ENCODE assay signal across 8 cellular contexts in the genomic region with DNA sequence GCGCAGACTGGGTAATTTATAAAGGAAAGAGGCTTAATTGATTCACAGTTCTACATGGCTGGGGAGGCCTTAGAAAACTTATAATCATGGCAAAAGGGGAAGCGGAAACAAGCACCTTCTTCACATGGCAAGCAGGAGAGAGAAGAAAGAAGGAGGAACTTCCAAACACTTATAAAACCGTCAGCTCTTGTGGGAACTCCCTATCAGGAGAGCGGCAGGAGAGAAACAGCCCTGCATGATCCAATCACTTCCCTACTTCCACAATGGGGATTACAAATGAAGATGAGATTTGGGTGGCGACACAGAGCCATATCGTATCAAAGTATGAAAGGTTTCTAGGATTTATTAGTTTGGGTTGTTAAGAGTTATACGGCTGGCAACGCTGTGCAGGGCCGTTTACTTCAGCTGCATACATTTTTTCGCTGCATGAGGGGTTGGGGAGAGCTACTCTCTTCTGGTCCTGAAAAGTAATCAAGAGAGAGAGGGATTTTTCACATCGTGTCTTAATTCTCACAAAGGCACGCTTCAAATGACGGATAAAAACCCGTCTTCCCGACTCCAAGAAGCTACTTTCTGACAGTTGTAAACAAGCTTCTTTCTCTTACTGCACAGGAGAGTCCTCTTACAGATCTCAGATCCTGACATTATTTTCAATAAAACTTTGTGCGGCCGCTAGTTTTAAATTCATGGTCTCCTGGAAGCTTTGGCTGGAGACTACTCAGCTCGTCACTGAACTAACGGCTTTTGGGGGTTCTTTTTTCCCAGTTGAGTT. TPM values are rescaled to one million over a fixed set of nuclear protein-coding genes. Genes with fewer than 3 reads are reported as not detected.
DNase-seq lines count a peak whose midpoint lies in the region; ATAC-seq, FAIRE-seq and TF ChIP-seq lines count a peak whose summit lies in the region.

No MANE protein-coding gene starts in this region.

- TF ChIP-seq POLR2A in GM12891 (IDR thresholded peaks at IDR 0.05; ENCODE audit: low read depth, low read length): no peak

- H3K4me1 ChIP-seq in NT2/D1 (ENCODE audit: insufficient read depth, insufficient read length): no peaks in the 10 kb centered on the region

- ATAC-seq in HG02885 (IDR thresholded peaks at IDR 0.05; ENCODE audit: poor library complexity, unreplicated experiment): peak; percentile 14

- peaks cover 44% of the 10 kb centered on the region for H3K4me1 Mint-ChIP-seq in stimulated activated naive CD8-positive, alpha-beta T cell treated with anti-CD3 and anti-CD28 coated beads, Interleukin-15, Interleukin-2, amounts not matched to agents 100 ng/mL and 50 ng/mL, for 24 hours (ENCODE audit: low read depth)

- peaks cover 21% of the 10 kb centered on the region for H3K36me3 Mint-ChIP-seq in stimulated activated naive CD8-positive, alpha-beta T cell treated with anti-CD3 and anti-CD28 coated beads, Interleukin-15, Interleukin-2, amounts not matched to agents 100 ng/mL and 50 ng/mL, for 24 hours (ENCODE audit: low read depth)

- no peaks in the 10 kb centered on the region for H3K9me3 Mint-ChIP-seq in stimulated activated naive CD8-positive, alpha-beta T cell treated with anti-CD3 and anti-CD28 coated beads, Interleukin-15, Interleukin-2, amounts not matched to agents 100 ng/mL and 50 ng/mL, for 24 hours

- no peaks in the 10 kb centered on the region for H3K27me3 Mint-ChIP-seq in stimulated activated naive CD8-positive, alpha-beta T cell treated with anti-CD3 and anti-CD28 coated beads, Interleukin-15, Interleukin-2, amounts not matched to agents 100 ng/mL and 50 ng/mL, for 24 hours

- peak overlapping the region; percentile 83 for H3K9ac ChIP-seq in NT2/D1 (ENCODE audit: insufficient read length, low read depth)

- peak; percentile 47 for DNase-seq in ACHN
- no peak for DNase-seq in GM12891 (ENCODE audit: insufficient read length, low spot score)
- DNase-seq in NT2/D1 (ENCODE audit: low read depth, low spot score): no peak
- DNase-seq in cerebellar cortex (ENCODE audit: low spot score): peak; percentile 56
- no peak for DNase-seq in NK-92 (lab: John Stamatoyannopoulos, UW; ENCODE audit: unreplicated experiment)

- H3K27ac ChIP-seq in layer of hippocampus (ENCODE audit: low read depth, low read length): peak overlapping the region; percentile 17

- H3K27me3 ChIP-seq in NT2/D1 (ENCODE audit: insufficient read depth, insufficient read length) (no peaks in the 10 kb centered on the region), layer of hippocampus (ENCODE audit: control insufficient read depth, insufficient read depth, low read length) (no peaks in the 10 kb centered on the region)

- FAIRE-seq in GM12891 (lab: Jason Lieb, UNC): no peak

- no peaks in the 10 kb centered on the region for H3K9me3 ChIP-seq in NT2/D1 (ENCODE audit: insufficient read depth, low read length)

- H3K4me3 ChIP-seq in NT2/D1 (ENCODE audit: insufficient read length, low read depth): peak overlapping the region; percentile 88

- H3K36me3 ChIP-seq in NT2/D1 (ENCODE audit: insufficient read depth, insufficient read length, low read length): peaks cover 2% of the 10 kb centered on the region

- H3K27ac Mint-ChIP-seq in stimulated activated naive CD8-positive, alpha-beta T cell treated with anti-CD3 and anti-CD28 coated beads, Interleukin-15, Interleukin-2, amounts not matched to agents 100 ng/mL and 50 ng/mL, for 24 hours: peak overlapping the region; percentile 97

- peak overlapping the region; percentile 95 for H3K4me3 Mint-ChIP-seq in stimulated activated naive CD8-positive, alpha-beta T cell treated with anti-CD3 and anti-CD28 coated beads, Interleukin-15, Interleukin-2, amounts not matched to agents 100 ng/mL and 50 ng/mL, for 24 hours

- in situ Hi-C loops in ACHN (cut with HindIII; ENCODE audit: low pct_ligation_motif_present, low pct_unique_long_range_greater_than_20kb, low sequenced_read_pairs): no loop called here

TF ChIP-seq in GM12891, 5 proteins besides CTCF, POLR2A, EP300 and RAD21:
- TF ChIP-seq TAF1 (IDR thresholded peaks at IDR 0.05; ENCODE audit: low read depth, low read length) (no peak), POU2F2 (IDR thresholded peaks at IDR 0.05; ENCODE audit: low read depth, low read length) (no peak), PAX5 (IDR thresholded peaks at IDR 0.05; ENCODE audit: insufficient read depth, low read length, severe bottlenecking) (no peak), POLR2AphosphoS5 (IDR thresholded peaks at IDR 0.05; ENCODE audit: low read depth, low read length) (no peak), SPI1 (IDR thresholded peaks at IDR 0.05; ENCODE audit: low read depth, low read length) (peak; percentile 47)

RNA-seq across cellular contexts. Expression of a gene that starts 0.8 kb away (rescaled TPM):
- 14.6 TPM for polyA plus RNA-seq in GM12891 (2012; ENCODE audit: low read depth, missing spikeins)

RNA-seq across cellular contexts. Expression of a gene that starts 24.6 kb away (rescaled TPM):
- not detected for polyA plus RNA-seq in GM12891 (2012; ENCODE audit: low read depth, missing spikeins)

RNA-seq across cellular contexts. Expression of a gene that starts 57.5 kb away (rescaled TPM):
- polyA plus RNA-seq in GM12891 (2012; ENCODE audit: low read depth, missing spikeins): 3.2 TPM

Comparison
In these comparisons a context has a peak if more than half of its experiments do, and no peak if none do; other contexts are left out.
1. DNase-seq: peak in ACHN (single experiment) and cerebellar cortex (single experiment); none in GM12891 (single experiment), NT2/D1 (single experiment) and NK-92 (single experiment).